Comparison of ENCODE assay signal across 19 cellular contexts in genomic region chr2:100704156-100704555, GRCh38.
"Had no signal": no experiment of that assay in that cellular context is flagged by ENCODE, and none has a peak within 500 bp of the region (broad histone marks: within the 10 kb centered on the region; RNA-seq: fewer than 3 reads in every experiment).

No MANE protein-coding gene starts in this region.

- H3K27me3 Mint-ChIP-seq: activated CD4-positive, alpha-beta T cell treated with anti-CD3 and anti-CD28 coated beads for 36 hours; activated CD8-positive, alpha-beta T cell treated with anti-CD3 and anti-CD28 coated beads for 36 hours; activated naive CD4-positive, alpha-beta T cell treated with anti-CD3 and anti-CD28 coated beads, Interleukin-2, amount 50 U/mL, for 24 hours; brain had no signal

- H3K27ac ChIP-seq: cardiac muscle cell, KMS-11 had no signal

- H3K4me3 ChIP-seq: cardiac muscle cell had no signal

- H3K4me1 Mint-ChIP-seq: activated B cell treated with CpG ODN at 0.5 μM for 24 hours had no signal

- H3K4me3 Mint-ChIP-seq: activated B cell treated with CpG ODN at 0.5 μM for 24 hours; activated CD4-positive, alpha-beta T cell treated with anti-CD3 and anti-CD28 coated beads for 36 hours; activated CD8-positive, alpha-beta T cell treated with anti-CD3 and anti-CD28 coated beads for 36 hours; activated naive CD4-positive, alpha-beta T cell treated with anti-CD3 and anti-CD28 coated beads, Interleukin-2, amount 50 U/mL, for 24 hours; brain had no signal

- H3K36me3 Mint-ChIP-seq: activated naive CD4-positive, alpha-beta T cell treated with anti-CD3 and anti-CD28 coated beads, Interleukin-2, amount 50 U/mL, for 24 hours; brain had no signal

- ATAC-seq: activated CD8-positive, alpha-beta T cell treated with anti-CD3 and anti-CD28 coated beads for 36 hours had no signal

- H3K27me3 ChIP-seq: cardiac muscle cell had no signal

- H3K27ac Mint-ChIP-seq: activated B cell treated with CpG ODN at 0.5 μM for 24 hours; activated CD8-positive, alpha-beta T cell treated with anti-CD3 and anti-CD28 coated beads for 36 hours had no signal

- H3K36me3 ChIP-seq: cardiac muscle cell had no signal

- DNase-seq: activated B cell treated with CpG ODN at 0.5 μM for 24 hours; activated CD4-positive, alpha-beta T cell treated with anti-CD3 and anti-CD28 coated beads for 36 hours; activated CD8-positive, alpha-beta memory T cell treated with anti-CD3 and anti-CD28 coated beads, Interleukin-2, amount 50 U/mL, for 4 hours; activated CD8-positive, alpha-beta T cell treated with anti-CD3 and anti-CD28 coated beads for 36 hours; activated effector memory CD4-positive, alpha-beta T cell treated with Interleukin-2 at 50 U/mL for 16 hours; activated naive CD4-positive, alpha-beta T cell; amniotic stem cell; NCI-H1092 treated with DMSO at 0.1 percent for 48 hours; NCI-H1436; NCI-H1694 treated with DMSO at 0.1 percent for 48 hours; NCI-H2081; NCI-H524; SIG-M5; T-helper 2 cell; T1000 had no signal

- H3K9me3 Mint-ChIP-seq: activated B cell treated with CpG ODN at 0.5 μM for 24 hours; activated CD8-positive, alpha-beta T cell treated with anti-CD3 and anti-CD28 coated beads for 36 hours; activated naive CD4-positive, alpha-beta T cell treated with anti-CD3 and anti-CD28 coated beads, Interleukin-2, amount 50 U/mL, for 24 hours had no signal
